Comparison of ENCODE assay signal across 9 cellular contexts in genomic region chr7:92433019-92433418, GRCh38. TPM values are rescaled to one million over a fixed set of nuclear protein-coding genes. Genes with fewer than 3 reads are reported as not detected.
"Had no signal": no experiment of that assay in that cellular context is flagged by ENCODE, and none has a peak within 500 bp of the region (broad histone marks: within the 10 kb centered on the region; RNA-seq: fewer than 3 reads in every experiment).

No MANE protein-coding gene starts in this region.

- DNase-seq: GDM1, GF-D8 had no signal

- H3K4me3 ChIP-seq: GM12878 had no signal

- ATAC-seq: GM12878 had no signal

- FAIRE-seq: G401.6, GM12878, GM12891, GM12892, GM18507, GM19239 had no signal

RNA-seq across cellular contexts. Expression of gene ERVW-1, which starts 44.7 kb away (rescaled TPM):
- total RNA-seq: G401, GM12878 had no signal
